1 cellular context compared by ENCODE assay signal in genomic region chr14:94342334-94342934, GRCh38.
TF ChIP-seq lines count a peak whose summit lies in the region.

No MANE protein-coding gene starts in this region.

TF ChIP-seq in HEK293, 187 proteins besides CTCF, POLR2A, EP300 and RAD21 (continued from another document and continues in another):
- TF ChIP-seq ZNF513 (tag by site-specific recombination; IDR thresholded peaks at IDR 0.05) = no peak
- TF ChIP-seq KLF17 (tag by site-specific recombination; IDR thresholded peaks at IDR 0.05) = no peak
- TF ChIP-seq ZFP69B (tag by site-specific recombination; IDR thresholded peaks at IDR 0.05) = peak; percentile 66; the same call in 1 of the 2 replicates
- no peak for TF ChIP-seq PRDM6 (tag by site-specific recombination; IDR thresholded peaks at IDR 0.05)
- TF ChIP-seq ZNF350 (tag by site-specific recombination; IDR thresholded peaks at IDR 0.05) = no peak
- TF ChIP-seq ZNF623 (tag by site-specific recombination; IDR thresholded peaks at IDR 0.05) = no peak
- TF ChIP-seq PATZ1 (tag by site-specific recombination; IDR thresholded peaks at IDR 0.05) = peak; percentile 18; the same call in 1 of the 2 replicates
- no peak for TF ChIP-seq MZF1 (tag by site-specific recombination; IDR thresholded peaks at IDR 0.05; ENCODE audit: borderline replicate concordance)
- no peak for TF ChIP-seq ZNF155 (tag by site-specific recombination; IDR thresholded peaks at IDR 0.05)
- no peak for TF ChIP-seq ZNF274 (IDR thresholded peaks at IDR 0.05; ENCODE audit: low read length)
- TF ChIP-seq ZNF274 (tag by site-specific recombination; IDR thresholded peaks at IDR 0.05; ENCODE audit: borderline replicate concordance) = no peak
- TF ChIP-seq ZNF639 (tag by site-specific recombination; IDR thresholded peaks at IDR 0.05) = no peak
- no peak for TF ChIP-seq YY2 (tag by site-specific recombination; IDR thresholded peaks at IDR 0.05)
- TF ChIP-seq ATF2 (tag by site-specific recombination; IDR thresholded peaks at IDR 0.05; ENCODE audit: low read depth) = no peak
- TF ChIP-seq ZNF629 (tag by site-specific recombination; IDR thresholded peaks at IDR 0.05) = peak; percentile 67
- no peak for TF ChIP-seq ZNF138 (tag by site-specific recombination; IDR thresholded peaks at IDR 0.05; ENCODE audit: borderline replicate concordance)
- TF ChIP-seq ZNF585B (tag by site-specific recombination; IDR thresholded peaks at IDR 0.05) = no peak
- no peak for TF ChIP-seq SALL2 (tag by site-specific recombination; IDR thresholded peaks at IDR 0.05; ENCODE audit: borderline replicate concordance)
- no peak for TF ChIP-seq ZNF654 (tag by site-specific recombination; IDR thresholded peaks at IDR 0.05; ENCODE audit: low read depth)
- TF ChIP-seq ZNF580 (tag by site-specific recombination; IDR thresholded peaks at IDR 0.05) = no peak
- no peak for TF ChIP-seq ZNF777 (tag by site-specific recombination; IDR thresholded peaks at IDR 0.05; ENCODE audit: borderline replicate concordance)
- no peak for TF ChIP-seq ZNF19 (tag by site-specific recombination; IDR thresholded peaks at IDR 0.05; ENCODE audit: low read depth)
- no peak for TF ChIP-seq ZNF701 (tag by site-specific recombination; IDR thresholded peaks at IDR 0.05)
- TF ChIP-seq ZBTB11 (tag by site-specific recombination; conservative IDR thresholded peaks at IDR 0.05; ENCODE audit: low read depth) = no peak
- TF ChIP-seq ZSCAN5A (tag by site-specific recombination; IDR thresholded peaks at IDR 0.05) = no peak
- no peak for TF ChIP-seq ZFP41 (tag by site-specific recombination; IDR thresholded peaks at IDR 0.05; ENCODE audit: borderline replicate concordance)
- TF ChIP-seq OVOL3 (tag by site-specific recombination; IDR thresholded peaks at IDR 0.05) = no peak
- TF ChIP-seq ZNF140 (tag by site-specific recombination; IDR thresholded peaks at IDR 0.05) = no peak
- TF ChIP-seq ZNF146 (tag by site-specific recombination; IDR thresholded peaks at IDR 0.05) = no peak
- no peak for TF ChIP-seq ZNF324 (tag by site-specific recombination; IDR thresholded peaks at IDR 0.05)
- TF ChIP-seq WT1 (tag by site-specific recombination; IDR thresholded peaks at IDR 0.05) = no peak; the same call in 1 of the 2 replicates
- no peak for TF ChIP-seq ZXDB (tag by site-specific recombination; IDR thresholded peaks at IDR 0.05)
- no peak for TF ChIP-seq ZNF48 (tag by site-specific recombination; IDR thresholded peaks at IDR 0.05)
- TF ChIP-seq SETDB1 (IDR thresholded peaks at IDR 0.05; ENCODE audit: insufficient read length, low read length) = no peak
- TF ChIP-seq MEIS1 (CRISPR knock-in tag; IDR thresholded peaks at IDR 0.05; ENCODE audit: borderline replicate concordance) = no peak
- TF ChIP-seq PRDM2 (tag by site-specific recombination; IDR thresholded peaks at IDR 0.05; ENCODE audit: borderline replicate concordance) = no peak
- no peak for TF ChIP-seq ZBTB1 (tag by site-specific recombination; IDR thresholded peaks at IDR 0.05)
- no peak for TF ChIP-seq GLI4 (tag by site-specific recombination; IDR thresholded peaks at IDR 0.05)
